In genomic region chr16:24729967-24730815, GRCh38 we compare ENCODE assay signal across 8 cellular contexts. TPM values are rescaled to one million over a fixed set of nuclear protein-coding genes. Genes with fewer than 3 reads are reported as not detected.
A peak's percentile ranks its signal among the peaks of the same experiment; 100 is the strongest.
DNase-seq lines count a peak whose midpoint lies in the region; ATAC-seq and TF ChIP-seq lines count a peak whose summit lies in the region.

No MANE protein-coding gene starts in this region.

- POLR2A ChIA-PET in CD8-positive, alpha-beta memory T cell (lab: Charles Lee): interaction anchor here (0.6 to 1.2 kb wide), 9 partner anchors 9 to 1226 kb away, joined by 3 to 6 read pairs (median 4); partner anchors contain the start of gene ARHGAP17

- no peaks in the 10 kb centered on the region for H3K36me3 ChIP-seq in CD8-positive, alpha-beta memory T cell (ENCODE audit: insufficient read depth, low read length)
- H3K36me3 ChIP-seq in adrenal gland (replicated peaks in 1 of 2) (peaks cover 0 to 7% of the 10 kb centered on the region in 2 donors), hepatocyte (replicated peaks; ENCODE audit: insufficient read depth, low read depth) (no peaks in the 10 kb centered on the region), gastrocnemius medialis (peaks cover 0 to 11% of the 10 kb centered on the region in 2 donors)

- peak in 3 of 5 donors; percentile 26 to 57 (median 27) for DNase-seq in CD8-positive, alpha-beta memory T cell
- peak in 6 of 7 donors; percentile 35 to 65 (median 42) for DNase-seq in adrenal gland
- DNase-seq in hepatocyte (ENCODE audit: low spot score): peak; percentile 52
- peak in 1 of 2 donors; percentile 20 for DNase-seq in gastrocnemius medialis
- DNase-seq in NCI-H446 (lab: John Stamatoyannopoulos, UW): no peak

- H3K9me3 ChIP-seq in CD8-positive, alpha-beta memory T cell (ENCODE audit: low read length): no peaks in the 10 kb centered on the region
- H3K9me3 ChIP-seq in adrenal gland (replicated peaks in 1 of 3): no peaks in the 10 kb centered on the region
- no peaks in the 10 kb centered on the region for H3K9me3 ChIP-seq in hepatocyte (ENCODE audit: low read depth)
- H3K9me3 ChIP-seq in gastrocnemius medialis: no peaks in the 10 kb centered on the region

- in situ Hi-C loops in gastrocnemius medialis (cut with MboI; ENCODE audit: low sequenced_read_pairs in 4 of 4): no loop called here

- H3K4me1 Mint-ChIP-seq in CD8-positive, alpha-beta memory T cell: peaks cover 46 to 67% (median 59%) of the 10 kb centered on the region in 3 donors

- peak overlapping the region; percentile 81 for H3K4me2 ChIP-seq in hepatocyte

- H2AFZ ChIP-seq in hepatocyte: peak overlapping the region; percentile 93

- H3K27me3 Mint-ChIP-seq in CD8-positive, alpha-beta memory T cell: peaks cover 0 to 6% of the 10 kb centered on the region in 2 donors

- peak overlapping the region; percentile 94 to 99 (median 98) for H3K27ac Mint-ChIP-seq in CD8-positive, alpha-beta memory T cell

- peaks cover 0 to 3% (median 0%) of the 10 kb centered on the region in 5 donors for H3K9me3 Mint-ChIP-seq in CD8-positive, alpha-beta memory T cell

- peak overlapping the region; percentile 95 for H3K27ac ChIP-seq in CD8-positive, alpha-beta memory T cell (ENCODE audit: low read depth, low read length)
- H3K27ac ChIP-seq in adrenal gland: peak overlapping the region; percentile 23 to 99 (median 96)
- H3K27ac ChIP-seq in hepatocyte: peak overlapping the region; percentile 98
- peak overlapping the region; percentile 81 to 94 (median 89) for H3K27ac ChIP-seq in gastrocnemius medialis

- H3K27me3 ChIP-seq in CD8-positive, alpha-beta memory T cell (ENCODE audit: insufficient read depth, low read length, poor library complexity, severe bottlenecking): no peaks in the 10 kb centered on the region
- H3K27me3 ChIP-seq in adrenal gland (no peaks in the 10 kb centered on the region), hepatocyte (no peaks in the 10 kb centered on the region), gastrocnemius medialis (no peaks in the 10 kb centered on the region)

- H3K4me3 ChIP-seq in CD8-positive, alpha-beta memory T cell (ENCODE audit: low read length): peak overlapping the region; percentile 94
- H3K4me3 ChIP-seq in adrenal gland (peak overlapping the region in 3 of 4 donors; percentile 7 to 96 (median 89)), hepatocyte (peak overlapping the region; percentile 97), gastrocnemius medialis (peak overlapping the region; percentile 57 to 92 (median 77))

- H3K4me3 Mint-ChIP-seq in CD8-positive, alpha-beta memory T cell: peak overlapping the region; percentile 93 to 100 (median 98)

- peaks cover 0 to 37% (median 5%) of the 10 kb centered on the region in 3 donors for H3K36me3 Mint-ChIP-seq in CD8-positive, alpha-beta memory T cell

- no peak for TF ChIP-seq POLR2A in adrenal gland (IDR thresholded peaks at IDR 0.05)
- TF ChIP-seq POLR2A in gastrocnemius medialis (IDR thresholded peaks at IDR 0.05): no peak

- H3K4me1 ChIP-seq in CD8-positive, alpha-beta memory T cell (ENCODE audit: insufficient read depth, low read length): peaks cover 37% of the 10 kb centered on the region
- H3K4me1 ChIP-seq in adrenal gland (replicated peaks in 1 of 2) (peaks cover 32 to 50% of the 10 kb centered on the region in 2 donors), hepatocyte (ENCODE audit: insufficient read depth) (peaks cover 15% of the 10 kb centered on the region), gastrocnemius medialis (peaks cover 45 to 50% of the 10 kb centered on the region in 2 donors)

- peaks cover 51% of the 10 kb centered on the region for H4K20me1 ChIP-seq in hepatocyte (ENCODE audit: insufficient read depth, poor library complexity, severe bottlenecking)

- WGBS in adrenal gland, 4 donors: 0 to 1% (median 1%) methylated on average over 43 to 58 of the region's 59 CpGs
- under 1% methylated on average over 24 of the region's 59 CpGs for WGBS in hepatocyte (ENCODE audit: low lambda C conversion rate, missing lambda C conversion rate)

- intact Hi-C loops in adrenal gland (cut with DNase I): no loop called here
- intact Hi-C loops in gastrocnemius medialis (cut with DNase I; ENCODE audit: low total_unique reads): loop anchor here (2.0 to 10.0 kb wide), 4 partner anchors 17 to 525 kb away; partner anchors contain the start of genes LCMT1 and ZKSCAN2

- ATAC-seq in GM21737 (IDR thresholded peaks at IDR 0.05; ENCODE audit: unreplicated experiment): peak; percentile 21
- peak; percentile 65 to 75 for ATAC-seq in gastrocnemius medialis
- no peak for ATAC-seq in GM19324 (IDR thresholded peaks at IDR 0.05; ENCODE audit: low FRiP score, unreplicated experiment)

- CTCF ChIA-PET in CD8-positive, alpha-beta memory T cell (lab: Charles Lee): interaction anchor here (1.3 kb wide), 1 partner anchor 13 kb away, joined by 3 read pairs; no protein-coding TSS in a partner anchor

- TF ChIP-seq CTCF in adrenal gland (IDR thresholded peaks at IDR 0.05): no peak
- no peak for TF ChIP-seq CTCF in hepatocyte (IDR thresholded peaks at IDR 0.05; ENCODE audit: poor library complexity)
- no peak for TF ChIP-seq CTCF in gastrocnemius medialis (IDR thresholded peaks at IDR 0.05 in 4 of 5, conservative IDR thresholded peaks at IDR 0.05 in 1 of 5)

- no peaks in the 10 kb centered on the region for H3K9me2 ChIP-seq in hepatocyte (replicated peaks; ENCODE audit: insufficient read depth)

- H3K79me2 ChIP-seq in hepatocyte: peaks cover 58% of the 10 kb centered on the region

TF ChIP-seq in PFSK-1, 5 proteins besides CTCF, POLR2A, EP300 and RAD21:
- peak; percentile 47; the same call in 1 of the 2 replicates for TF ChIP-seq SIN3A (IDR thresholded peaks at IDR 0.05; ENCODE audit: borderline replicate concordance, insufficient read depth, low read length)
- no peak for TF ChIP-seq FOXP2 (optimal IDR thresholded peaks at IDR 0.05; ENCODE audit: borderline replicate concordance, extremely low read depth, extremely low read length, insufficient read depth)

RNA-seq across cellular contexts. Expression of gene TNRC6A, which starts 0.7 kb away (rescaled TPM):
- 10 to 100 TPM; 40.4 to 44.0 TPM for total RNA-seq in CD8-positive, alpha-beta memory T cell
- polyA plus RNA-seq in CD8-positive, alpha-beta memory T cell: 11.4 TPM
- polyA plus RNA-seq in PFSK-1 (2012; ENCODE audit: insufficient read length, low read depth): 12.4 TPM
- total RNA-seq in adrenal gland (10 to 100 TPM; 32.0 to 83.3 (median 54.0) TPM), hepatocyte (19.3 and 52.8 TPM in 2 replicates), gastrocnemius medialis (10 to 100 TPM; 16.9 to 26.0 (median 23.1) TPM)
- polyA plus RNA-seq in adrenal gland (10 to 100 TPM; 38.7 to 69.3 (median 42.3) TPM), hepatocyte (17.1 and 25.2 TPM in 2 replicates)

Comparison
In these comparisons a context has a peak if more than half of its experiments do, and no peak if none do; other contexts are left out.
1. DNase-seq: peak in CD8-positive, alpha-beta memory T cell (3 of 5), adrenal gland (6 of 7) and hepatocyte (single experiment); none in NCI-H446 (0 of 2).
2. Peak in every context shown above with its lines, with median percentiles within 50 percentile points of each other: H3K27ac ChIP-seq and H3K4me3 ChIP-seq.